36 cellular contexts compared by ENCODE assay signal in the genomic region with DNA sequence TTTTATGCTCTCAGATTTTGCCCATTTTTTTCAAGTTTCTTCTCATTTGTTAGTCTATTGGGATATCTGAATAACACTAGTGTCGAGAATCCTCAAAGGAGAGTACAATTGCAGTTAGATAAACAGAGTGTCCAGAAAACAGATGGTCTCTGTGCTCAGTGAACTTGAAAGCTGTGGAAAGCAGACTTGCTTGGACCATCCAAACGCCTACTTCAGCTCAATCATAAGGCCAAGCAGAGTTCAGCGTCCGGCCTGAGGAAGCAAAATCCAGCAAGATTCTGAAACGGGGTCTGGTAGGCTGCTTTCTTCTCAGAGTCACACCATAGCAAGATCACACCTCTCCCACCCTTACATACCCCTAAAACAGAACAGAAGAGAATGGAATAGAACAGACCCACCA. TPM values are rescaled to one million over a fixed set of nuclear protein-coding genes. Genes with fewer than 3 reads are reported as not detected.
"Had no signal": no experiment of that assay in that cellular context is flagged by ENCODE, and none has a peak within 500 bp of the region (broad histone marks: within the 10 kb centered on the region; RNA-seq: fewer than 3 reads in every experiment).

No MANE protein-coding gene starts in this region.

- H3K36me3 ChIP-seq: ascending aorta, breast epithelium, cardiac muscle cell, colonic mucosa, esophagus squamous epithelium, WERI-Rb-1 had no signal

- H3K9me3 ChIP-seq: ascending aorta, breast epithelium, colonic mucosa, esophagus squamous epithelium had no signal

- H3K4me3 ChIP-seq: ascending aorta, breast epithelium, cardiac muscle cell, colonic mucosa, esophagus squamous epithelium had no signal

- FAIRE-seq: frontal cortex had no signal

- DNase-seq: activated B cell treated with CpG ODN at 0.5 μM for 24 hours; activated CD4-positive, alpha-beta memory T cell treated with anti-CD3 and anti-CD28 coated beads for 36 hours; activated CD4-positive, alpha-beta T cell treated with anti-CD3 and anti-CD28 coated beads for 48 hours; activated CD4-positive, alpha-beta T cell treated with anti-CD3 and anti-CD28 coated beads, Interleukin-2, amount 50 U/mL, for 1 hour; activated CD8-positive, alpha-beta memory T cell treated with anti-CD3 and anti-CD28 coated beads, Interleukin-2, amount 10 ng/mL, durations not matched to agents 7 days and 5 days; activated CD8-positive, alpha-beta memory T cell treated with anti-CD3 and anti-CD28 coated beads, Interleukin-2, amount 50 U/mL, for 4 hours; activated CD8-positive, alpha-beta T cell treated with anti-CD3 and anti-CD28 coated beads, Interleukin-2, amount 10 ng/mL, durations not matched to agents 7 days and 5 days; activated effector memory CD4-positive, alpha-beta T cell treated with anti-CD3 and anti-CD28 coated beads, Interleukin-2, amount 50 U/mL, for 16 hours; activated naive CD4-positive, alpha-beta T cell treated with anti-CD3 and anti-CD28 coated beads, Interleukin-2, amount 10 ng/mL, durations not matched to agents 7 days and 5 days; activated naive CD8-positive, alpha-beta T cell treated with anti-CD3 and anti-CD28 coated beads, Interleukin-2, amount 10 ng/mL, durations not matched to agents 7 days and 5 days; activated T-cell treated with anti-CD3 and anti-CD28 coated beads, Interleukin-2, amount 50 U/mL, for 1 hour; activated T-cell treated with anti-CD3 and anti-CD28 coated beads, Interleukin-2, amount 50 U/mL, for 48 hours; central memory CD4-positive, alpha-beta T cell; cerebellar nuclear complex; colonic mucosa; effector CD8-positive, alpha-beta T cell; endodermal cell; erythroblast; esophagus squamous epithelium; foreskin fibroblast; head of caudate nucleus; T-helper 1 cell; T-helper 17 cell; T1000; WERI-Rb-1 had no signal

- H3K27ac ChIP-seq: ascending aorta, breast epithelium, cardiac muscle cell, colonic mucosa, esophagus squamous epithelium, WERI-Rb-1 had no signal

- H3K27me3 ChIP-seq: ascending aorta, breast epithelium, cardiac muscle cell, colonic mucosa had no signal

- H3K4me1 ChIP-seq: ascending aorta, colonic mucosa had no signal

- ATAC-seq: activated CD4-positive, CD25-positive, alpha-beta regulatory T cell treated with anti-CD3 and anti-CD28 coated beads, Interleukin-2, amount 50 U/mL, for 24 hours; activated CD8-positive, alpha-beta memory T cell treated with anti-CD3 and anti-CD28 coated beads, Interleukin-2, amount 10 ng/mL, durations not matched to agents 7 days and 5 days; activated CD8-positive, alpha-beta T cell treated with anti-CD3 and anti-CD28 coated beads, Interleukin-2, amount 10 ng/mL, durations not matched to agents 7 days and 5 days; activated naive CD4-positive, alpha-beta T cell treated with anti-CD3 and anti-CD28 coated beads, Interleukin-2, amount 50 U/mL, for 72 hours; T-helper 17 cell had no signal

RNA-seq across cellular contexts. Expression of gene UGT3A1, which starts 35.9 kb away (rescaled TPM):
- total RNA-seq: activated B cell treated with CpG ODN at 0.5 μM for 24 hours; activated CD4-positive, alpha-beta memory T cell treated with anti-CD3 and anti-CD28 coated beads for 36 hours; activated CD8-positive, alpha-beta memory T cell treated with anti-CD3 and anti-CD28 coated beads for 36 hours; activated CD8-positive, alpha-beta memory T cell treated with anti-CD3 and anti-CD28 coated beads, Interleukin-2, amount 10 ng/mL, durations not matched to agents 7 days and 5 days; activated CD8-positive, alpha-beta T cell treated with anti-CD3 and anti-CD28 coated beads, Interleukin-2, amount 10 ng/mL, durations not matched to agents 7 days and 5 days; activated naive CD4-positive, alpha-beta T cell treated with anti-CD3 and anti-CD28 coated beads, Interleukin-2, amount 50 U/mL, for 72 hours; activated naive CD8-positive, alpha-beta T cell treated with anti-CD3 and anti-CD28 coated beads, Interleukin-2, amount 10 ng/mL, durations not matched to agents 7 days and 5 days; activated T-helper 1 cell treated with anti-CD3 and anti-CD28 coated beads, Interleukin-12 subunit alpha, Interleukin-12 subunit beta, Interleukin-2, Interleukin-4 antibody, amounts not matched to agents 30 ng/mL and 10 ng/mL and 1 ng/mL, durations not matched to agents 14 hours and 24 hours and 36 hours; activated T-helper 2 cell treated with anti-CD3 and anti-CD28 coated beads, Interferon-gamma antibody, Interleukin-2, Interleukin-4, amounts not matched to agents 10 μg/mL and 5 μg/mL and 100 μg/mL, durations not matched to agents 14 hours and 24 hours and 36 hours; ascending aorta; breast epithelium; colonic mucosa; dermis microvascular lymphatic vessel endothelial cell; fibroblast of lung; frontal cortex; T-helper 17 cell had no signal
- polyA plus RNA-seq: cardiac muscle cell, fibroblast of lung had no signal

RNA-seq across cellular contexts. Expression of gene UGT3A2, which starts 39.6 kb away (rescaled TPM):
- total RNA-seq: activated B cell treated with CpG ODN at 0.5 μM for 24 hours; activated CD4-positive, alpha-beta memory T cell treated with anti-CD3 and anti-CD28 coated beads for 36 hours; activated CD8-positive, alpha-beta memory T cell treated with anti-CD3 and anti-CD28 coated beads for 36 hours; activated CD8-positive, alpha-beta T cell treated with anti-CD3 and anti-CD28 coated beads, Interleukin-2, amount 10 ng/mL, durations not matched to agents 7 days and 5 days; activated naive CD8-positive, alpha-beta T cell treated with anti-CD3 and anti-CD28 coated beads, Interleukin-2, amount 10 ng/mL, durations not matched to agents 7 days and 5 days; activated T-helper 1 cell treated with anti-CD3 and anti-CD28 coated beads, Interleukin-12 subunit alpha, Interleukin-12 subunit beta, Interleukin-2, Interleukin-4 antibody, amounts not matched to agents 30 ng/mL and 10 ng/mL and 1 ng/mL, durations not matched to agents 14 hours and 24 hours and 36 hours; activated T-helper 2 cell treated with anti-CD3 and anti-CD28 coated beads, Interferon-gamma antibody, Interleukin-2, Interleukin-4, amounts not matched to agents 10 μg/mL and 5 μg/mL and 100 μg/mL, durations not matched to agents 14 hours and 24 hours and 36 hours; ascending aorta; breast epithelium; colonic mucosa; dermis microvascular lymphatic vessel endothelial cell; esophagus squamous epithelium; fibroblast of lung; T-helper 17 cell had no signal
- polyA plus RNA-seq: fibroblast of lung had no signal
